In genomic region chr15:58045376-58045775, GRCh38 we compare ENCODE assay signal across 6 cellular contexts. TPM values are rescaled to one million over a fixed set of nuclear protein-coding genes. Genes with fewer than 3 reads are reported as not detected.
"Had no signal": no experiment of that assay in that cellular context is flagged by ENCODE, and none has a peak within 500 bp of the region (broad histone marks: within the 10 kb centered on the region; RNA-seq: fewer than 3 reads in every experiment).

No MANE protein-coding gene starts in this region.

RNA-seq across cellular contexts. Expression of gene ALDH1A2, which starts 20.1 kb away (rescaled TPM):
- total RNA-seq: activated B cell treated with CpG ODN at 0.5 μM for 24 hours; activated CD4-positive, alpha-beta T cell treated with anti-CD3 and anti-CD28 coated beads for 36 hours; activated CD4-positive, alpha-beta T cell treated with anti-CD3 and anti-CD28 coated beads, Interleukin-2, amount 10 ng/mL, durations not matched to agents 7 days and 5 days; activated CD8-positive, alpha-beta T cell treated with anti-CD3 and anti-CD28 coated beads, Interleukin-2, amount 10 ng/mL, durations not matched to agents 7 days and 5 days; T-helper 1 cell treated with Interleukin-12 subunit alpha and Interleukin-12 subunit beta and Interleukin-4 antibody, amounts not matched to agents 30 ng/mL and 1 ng/mL, for 36 hours; T-helper 2 cell treated with Interferon-gamma antibody and Interleukin-4, amounts not matched to agents 100 ng/mL and 5 ng/mL, for 36 hours had no signal
